ENCODE assay signal across 18 cellular contexts in genomic region chr5:113354056-113354455, GRCh38.
A peak's percentile ranks its signal among the peaks of the same experiment; 100 is the strongest.
DNase-seq lines count a peak whose midpoint lies in the region; ATAC-seq, FAIRE-seq and TF ChIP-seq lines count a peak whose summit lies in the region.
"Had no signal": no experiment of that assay in that cellular context is flagged by ENCODE, and none has a peak within 500 bp of the region (broad histone marks: within the 10 kb centered on the region; RNA-seq: fewer than 3 reads in every experiment).

No MANE protein-coding gene starts in this region.

- peaks cover 3% of the 10 kb centered on the region for H3K4me1 Mint-ChIP-seq in astrocyte (ENCODE audit: low read depth, unreplicated experiment)
- H3K4me1 Mint-ChIP-seq: B cell; CD4-positive, alpha-beta memory T cell had no signal

- H3K4me2 ChIP-seq in HCT116 (ENCODE audit: low read length) (no peak overlapping the region), astrocyte (ENCODE audit: low read length) (no peak overlapping the region), smooth muscle cell (no peak overlapping the region)

- TF ChIP-seq POLR2A in HCT116 (IDR thresholded peaks at IDR 0.05; ENCODE audit: borderline replicate concordance, extremely low read depth, insufficient read depth, insufficient read length), result no peak

- peaks cover 3% of the 10 kb centered on the region for H3K9me3 Mint-ChIP-seq in astrocyte (ENCODE audit: unreplicated experiment)
- H3K9me3 Mint-ChIP-seq: CD4-positive, alpha-beta memory T cell had no signal

- WGBS in smooth muscle cell (ENCODE audit: low lambda C conversion rate), result 25% methylated on average over 1 of the region's 1 CpG

- peak; percentile 40; the same call in 1 of the 2 replicates for ATAC-seq in HCT116
- ATAC-seq in activated CD4-positive, CD25-positive, alpha-beta regulatory T cell treated with anti-CD3 and anti-CD28 coated beads, Interleukin-2, amount 50 U/mL, for 24 hours, result no peak

- POLR2A ChIA-PET in HCT116 (lab: Charles Lee), result no interaction called here

- peak; percentile 26 for TF ChIP-seq CTCF in BE2C (IDR thresholded peaks at IDR 0.05; ENCODE audit: low read depth, low read length)
- no peak for TF ChIP-seq CTCF in HCT116 (IDR thresholded peaks at IDR 0.05 in 2 of 3, conservative IDR thresholded peaks at IDR 0.05 in 1 of 3; ENCODE audit: borderline replicate concordance in 1 of 3, insufficient read depth in 1 of 3, low read depth in 2 of 3, low read length in 2 of 3)
- no peak for TF ChIP-seq CTCF in astrocyte (IDR thresholded peaks at IDR 0.05; ENCODE audit: insufficient read depth, low read depth, low read length)
- TF ChIP-seq CTCF in WERI-Rb-1 (IDR thresholded peaks at IDR 0.05; ENCODE audit: low read depth, low read length), result no peak
- no peak for TF ChIP-seq CTCF in D721Med (IDR thresholded peaks at IDR 0.05; ENCODE audit: insufficient read depth, missing control alignments)
- TF ChIP-seq CTCF in smooth muscle cell (IDR thresholded peaks at IDR 0.05; ENCODE audit: borderline replicate concordance, insufficient read depth, poor library complexity, severe bottlenecking), result no peak

- H3K9ac ChIP-seq in HCT116 (ENCODE audit: low read length) (no peak overlapping the region), astrocyte (ENCODE audit: low read length) (no peak overlapping the region), smooth muscle cell (ENCODE audit: low read depth) (no peak overlapping the region)

- CTCF ChIA-PET in HCT116 (lab: Charles Lee), result no interaction called here

- H3K27ac Mint-ChIP-seq in astrocyte (ENCODE audit: unreplicated experiment), result no peak overlapping the region
- H3K27ac Mint-ChIP-seq: B cell; CD4-positive, alpha-beta memory T cell had no signal

- RAD21 ChIA-PET in HCT116 (lab: Charles Lee; ENCODE audit: low non-redundant PET in 1 of 2, low total read pairs in 2 of 2, uncharacterized antibody in 2 of 2, unreplicated experiment in 2 of 2), result no interaction called here

- no peak overlapping the region for H2AFZ ChIP-seq in HCT116 (ENCODE audit: low read depth, low read length, poor library complexity, severe bottlenecking)
- no peak overlapping the region for H2AFZ ChIP-seq in astrocyte (ENCODE audit: low read depth, low read length)
- H2AFZ ChIP-seq in smooth muscle cell (ENCODE audit: low read depth), result no peak overlapping the region

- DNase-seq in BE2C (peak; percentile 80), HCT116 (ENCODE audit: low read depth, low spot score) (no peak), astrocyte (ENCODE audit: low read depth) (peak; percentile 37), kidney glomerular epithelial cell (lab: John Stamatoyannopoulos, UW) (peak; percentile 27), WERI-Rb-1 (no peak), D721Med (ENCODE audit: insufficient read length, low spot score) (no peak), smooth muscle cell (lab: John Stamatoyannopoulos, UW; ENCODE audit: unreplicated experiment) (no peak)
- DNase-seq: CD4-positive, alpha-beta memory T cell; DND-41; GOT3; KBM-7; NCI-H1092 treated with DMSO at 0.1 percent for 48 hours; NCI-H1694; NCI-H446 treated with DMSO at 0.1 percent for 48 hours; NCI-H748 treated with DMSO at 0.1 percent for 48 hours; Peyer's patch had no signal

- no peaks in the 10 kb centered on the region for H3K27me3 Mint-ChIP-seq in astrocyte (ENCODE audit: low read depth, unreplicated experiment)
- H3K27me3 Mint-ChIP-seq: CD4-positive, alpha-beta memory T cell had no signal

- H3K4me3 ChIP-seq in BE2C (ENCODE audit: low read depth, low read length) (no peak overlapping the region), HCT116 (replicated peaks in 1 of 2; ENCODE audit: low read depth in 1 of 2, low read length in 2 of 2) (no peak overlapping the region), astrocyte (ENCODE audit: insufficient read depth, low read depth, low read length) (no peak overlapping the region), WERI-Rb-1 (ENCODE audit: low read depth, low read length) (no peak overlapping the region), smooth muscle cell (no peak overlapping the region)
- H3K4me3 ChIP-seq: Peyer's patch had no signal

- H3K4me1 ChIP-seq in BE2C (peaks cover 44% of the 10 kb centered on the region), HCT116 (ENCODE audit: control insufficient read depth in 1 of 2, insufficient read depth in 2 of 2, low read length in 2 of 2) (no peaks in the 10 kb centered on the region), astrocyte (ENCODE audit: insufficient read depth, low read length) (peaks cover 7% of the 10 kb centered on the region), smooth muscle cell (ENCODE audit: low read depth) (no peaks in the 10 kb centered on the region)
- H3K4me1 ChIP-seq: Peyer's patch had no signal

- H3K79me2 ChIP-seq in HCT116 (ENCODE audit: insufficient read depth, low read length) (no peaks in the 10 kb centered on the region), astrocyte (ENCODE audit: insufficient read depth, low read length) (no peaks in the 10 kb centered on the region), smooth muscle cell (ENCODE audit: low read depth) (no peaks in the 10 kb centered on the region)

- H3K27ac ChIP-seq in HCT116 (ENCODE audit: low read depth, low read length) (no peak overlapping the region), astrocyte (ENCODE audit: low read depth, low read length) (no peak overlapping the region), WERI-Rb-1 (no peak overlapping the region), smooth muscle cell (ENCODE audit: low read depth) (no peak overlapping the region)
- H3K27ac ChIP-seq: Peyer's patch had no signal

- no TSS peak for BruUV-seq in HCT116 (replicated peaks; lab: Mats Ljungman, UMichigan)

- no peaks in the 10 kb centered on the region for H3K27me3 ChIP-seq in BE2C
- H3K27me3 ChIP-seq in HCT116 (ENCODE audit: insufficient read depth, low read length), result no peaks in the 10 kb centered on the region
- no peaks in the 10 kb centered on the region for H3K27me3 ChIP-seq in astrocyte (ENCODE audit: insufficient read depth, low read length)
- H3K27me3 ChIP-seq in WERI-Rb-1 (ENCODE audit: insufficient read depth, low read depth, severe bottlenecking), result no peaks in the 10 kb centered on the region
- no peaks in the 10 kb centered on the region for H3K27me3 ChIP-seq in smooth muscle cell (ENCODE audit: low read depth)
- H3K27me3 ChIP-seq: Peyer's patch had no signal

- no peaks in the 10 kb centered on the region for H3F3A ChIP-seq in smooth muscle cell (ENCODE audit: low read depth)

- H3K4me3 Mint-ChIP-seq in astrocyte (ENCODE audit: unreplicated experiment), result no peak overlapping the region
- H3K4me3 Mint-ChIP-seq: B cell; CD4-positive, alpha-beta memory T cell had no signal

- intact Hi-C loops in HCT116 (cut with micrococcal nuclease), result no loop called here

- no peak for FAIRE-seq in astrocyte (lab: Jason Lieb, UNC)
- FAIRE-seq in D721Med (lab: Jason Lieb, UNC), result no peak

- no peak for TF ChIP-seq RAD21 in HCT116 (IDR thresholded peaks at IDR 0.05; ENCODE audit: low read depth)

- H3K36me3 Mint-ChIP-seq in astrocyte (ENCODE audit: low read depth, unreplicated experiment), result no peaks in the 10 kb centered on the region
- H3K36me3 Mint-ChIP-seq: CD4-positive, alpha-beta memory T cell had no signal

- 0 out of 2 replicates have a peak, but pooled peaks cover 6% of the 10 kb centered on the region for H3K9me2 ChIP-seq in HCT116 (ENCODE audit: insufficient read depth)

- H3K9me3 ChIP-seq in BE2C (no peaks in the 10 kb centered on the region), HCT116 (ENCODE audit: control insufficient read depth in 1 of 2, insufficient read depth in 1 of 2, low read depth in 1 of 2, low read length in 2 of 2) (no peaks in the 10 kb centered on the region), astrocyte (ENCODE audit: insufficient read depth, low read depth, low read length) (no peaks in the 10 kb centered on the region), WERI-Rb-1 (ENCODE audit: severe bottlenecking) (no peaks in the 10 kb centered on the region), smooth muscle cell (replicated peaks; ENCODE audit: low read depth) (no peaks in the 10 kb centered on the region)
- H3K9me3 ChIP-seq: Peyer's patch had no signal

- H4K20me1 ChIP-seq in HCT116 (ENCODE audit: insufficient read depth), result no peaks in the 10 kb centered on the region
- H4K20me1 ChIP-seq in astrocyte (ENCODE audit: insufficient read depth, low read length), result no peaks in the 10 kb centered on the region
- no peaks in the 10 kb centered on the region for H4K20me1 ChIP-seq in smooth muscle cell (ENCODE audit: low read depth)

- H3K36me3 ChIP-seq in BE2C (no peaks in the 10 kb centered on the region), HCT116 (ENCODE audit: control insufficient read depth in 1 of 2, insufficient read depth in 2 of 2, low read length in 2 of 2) (no peaks in the 10 kb centered on the region), astrocyte (ENCODE audit: insufficient read depth, low read length) (no peaks in the 10 kb centered on the region), WERI-Rb-1 (no peaks in the 10 kb centered on the region), smooth muscle cell (ENCODE audit: low read depth) (no peaks in the 10 kb centered on the region)
- H3K36me3 ChIP-seq: Peyer's patch had no signal

TF ChIP-seq in HCT116, 20 proteins besides CTCF, POLR2A, EP300 and RAD21 (continues in another document):
- no peak for TF ChIP-seq REST (IDR thresholded peaks at IDR 0.05; ENCODE audit: low read depth)
- TF ChIP-seq CEBPB (IDR thresholded peaks at IDR 0.05; ENCODE audit: low read depth), result no peak

Comparison
In these comparisons a context has a peak if more than half of its experiments do, and no peak if none do; other contexts are left out.
1. DNase-seq: peak in BE2C (single experiment), astrocyte (single experiment) and kidney glomerular epithelial cell (single experiment); none in HCT116 (single experiment), WERI-Rb-1 (single experiment), D721Med (single experiment) and smooth muscle cell (single experiment).